ENCODE assay signal across 9 cellular contexts in genomic region chr14:68789798-68790655, GRCh38. TPM values are rescaled to one million over a fixed set of nuclear protein-coding genes. Genes with fewer than 3 reads are reported as not detected.
DNase-seq lines count a peak whose midpoint lies in the region; ATAC-seq, FAIRE-seq and TF ChIP-seq lines count a peak whose summit lies in the region.
"Had no signal": no experiment of that assay in that cellular context is flagged by ENCODE, and none has a peak within 500 bp of the region (broad histone marks: within the 10 kb centered on the region; RNA-seq: fewer than 3 reads in every experiment).

No MANE protein-coding gene starts in this region.

- TF ChIP-seq POLR2A in GM12878 (IDR thresholded peaks at IDR 0.05; ENCODE audit: low read depth, low read length) (no peak; the same call in none of the 2 replicates), stomach (IDR thresholded peaks at IDR 0.05) (no peak)

- H3K27ac ChIP-seq in GM12878 (ENCODE audit: control insufficient read depth, insufficient read depth), result peak overlapping the region; percentile 100
- H3K27ac ChIP-seq in stomach, result peak overlapping the region; percentile 86 to 100 (median 100)

- TF ChIP-seq CTCF in GM12878 (IDR thresholded peaks at IDR 0.05 in 2 of 3, conservative IDR thresholded peaks at IDR 0.05 in 1 of 3; ENCODE audit: control insufficient read depth in 2 of 3, extremely low read depth in 1 of 3, insufficient read depth in 1 of 3, low read depth in 3 of 3, low read length in 3 of 3) (peak in 2 of 3 experiments; percentile 6 to 18; a peak in 1 of 6 replicates), stomach (IDR thresholded peaks at IDR 0.05) (no peak)

- TF ChIP-seq RAD21 in GM12878 (IDR thresholded peaks at IDR 0.05; ENCODE audit: insufficient read depth, low read depth, low read length), result no peak

- TF ChIP-seq EP300 in GM12878 (IDR thresholded peaks at IDR 0.05; ENCODE audit: borderline replicate concordance in 1 of 2, control insufficient read depth in 1 of 2, low read depth in 2 of 2, low read length in 2 of 2) (no peak), stomach (IDR thresholded peaks at IDR 0.05) (no peak)

- peak overlapping the region; percentile 99 for H3K9ac ChIP-seq in GM12878 (ENCODE audit: control insufficient read depth, insufficient read depth, low read length)

- SMC1A ChIA-PET in GM12878 (lab: Charles Lee; ENCODE audit: uncharacterized antibody, unreplicated experiment), result interaction anchor here (0.7 to 9.5 kb wide), 31 partner anchors 9 to 956 kb away, joined by 3 to 200 read pairs (median 5); no protein-coding TSS in a partner anchor

- RAD21 ChIA-PET in GM12878 (lab: Charles Lee; ENCODE audit: unreplicated experiment), result interaction anchor here (0.7 to 10.7 kb wide), 35 partner anchors 17 to 574 kb away, joined by 3 to 244 read pairs (median 6); no protein-coding TSS in a partner anchor

- H2AFZ ChIP-seq in GM12878 (ENCODE audit: control insufficient read depth, low read depth, low read length), result no peak overlapping the region

- peaks cover 13 to 20% of the 10 kb centered on the region in 2 experiments for H3K36me3 ChIP-seq in GM12878 (ENCODE audit: control insufficient read depth in 2 of 2, insufficient read depth in 2 of 2, low read length in 1 of 2)
- H3K36me3 ChIP-seq in stomach, result peaks cover 33 to 58% (median 38%) of the 10 kb centered on the region in 4 donors

- H3K4me1 ChIP-seq in GM12878 (ENCODE audit: control insufficient read depth, insufficient read depth, low read length) (peaks cover 27% of the 10 kb centered on the region), stomach (peaks cover 25 to 59% (median 51%) of the 10 kb centered on the region in 4 donors)

- no peaks in the 10 kb centered on the region for H3K27me3 ChIP-seq in GM12878 (replicated peaks in 1 of 2; ENCODE audit: control insufficient read depth in 2 of 2, insufficient read depth in 2 of 2, low read length in 1 of 2)
- no peaks in the 10 kb centered on the region for H3K27me3 ChIP-seq in stomach

- H3K4me3 ChIP-seq in GM12878, result peak overlapping the region; percentile 97
- peak overlapping the region; percentile 81 to 92 (median 90) for H3K4me3 ChIP-seq in stomach

- H3K9me3 ChIP-seq in GM12878 (replicated peaks; ENCODE audit: control insufficient read depth, insufficient read depth, low read length) (no peaks in the 10 kb centered on the region; the same call in 2 of the 3 replicates), stomach (no peaks in the 10 kb centered on the region)

- POLR2A ChIA-PET in GM12878 (lab: Charles Lee), result interaction anchor here (0.6 to 9.5 kb wide), 21 partner anchors 9 to 845 kb away, joined by 3 to 115 read pairs (median 4); no protein-coding TSS in a partner anchor

- peak; percentile 3 for ATAC-seq in GM12878

- WGBS in GM12878 (ENCODE audit: insufficient coverage, insufficient replicate concordance, low lambda C conversion rate, missing lambda C conversion rate), result 4% methylated on average over 46 of the region's 46 CpGs
- 2 to 6% (median 4%) methylated on average over 19 to 46 of the region's 46 CpGs for WGBS in stomach, 5 donors

- H4K20me1 ChIP-seq in GM12878 (ENCODE audit: control insufficient read depth, insufficient read depth), result peaks cover 22% of the 10 kb centered on the region

- CTCF ChIA-PET in GM12878 (lab: Yijun Ruan, JAX), result interaction anchor here (0.7 to 9.5 kb wide), 36 partner anchors 9 to 952 kb away, joined by 3 to 254 read pairs (median 4); no protein-coding TSS in a partner anchor

- in situ Hi-C loops in GM12878 (cut with MboI), result loop anchor here (5.0 to 10.0 kb wide), 3 partner anchors 388 to 543 kb away; no protein-coding TSS in a partner anchor

- peak overlapping the region; percentile 94 for H3K4me2 ChIP-seq in GM12878 (ENCODE audit: control insufficient read depth, insufficient read depth)

- BruUV-seq in GM12878 (replicated peaks; lab: Mats Ljungman, UMichigan), result no TSS peak

- no peak for FAIRE-seq in GM12878 (lab: Jason Lieb, UNC)
- FAIRE-seq: GM18507 had no signal

- intact Hi-C loops in GM12878 (cut with micrococcal nuclease; ENCODE audit: unreplicated experiment) (loop anchor here (1.0 to 5.0 kb wide), 5 partner anchors 58 to 845 kb away; no protein-coding TSS in a partner anchor), stomach (cut with DNase I; ENCODE audit: low total_unique reads) (no loop called here)

- H3K79me2 ChIP-seq in GM12878 (ENCODE audit: control insufficient read depth, insufficient read depth, low read length), result peaks cover 61% of the 10 kb centered on the region

- DNase-seq in stimulated activated CD4-positive, alpha-beta T cell treated with anti-CD3 and anti-CD28 coated beads, Interleukin-2, amount 100 ng/mL, for 24 hours, result peak; percentile 25 to 40
- no peak for DNase-seq in stimulated activated CD4-positive, alpha-beta T cell treated with anti-CD3 and anti-CD28 coated beads, Interleukin-12 subunit alpha, Interleukin-12 subunit beta, amount 100 ng/mL, for 4 hours
- no peak for DNase-seq in GM12878 (ENCODE audit: low read depth, low spot score)
- DNase-seq in kidney tubule cell (ENCODE audit: low spot score), result peak; percentile 57
- peak; percentile 40 for DNase-seq in stomach
- DNase-seq in T-helper 9 cell, result no peak
- DNase-seq in putamen (ENCODE audit: low spot score), result no peak
- no peak for DNase-seq in NCI-H2196 treated with DMSO at 0.1 percent for 48 hours (lab: John Stamatoyannopoulos, UW; ENCODE audit: unreplicated experiment)

TF ChIP-seq in GM12878, 131 proteins besides CTCF, POLR2A, EP300 and RAD21 (continues in another document):
- TF ChIP-seq MXI1 (IDR thresholded peaks at IDR 0.05; ENCODE audit: low read depth, low read length) (peak; percentile 10; the same call in 1 of the 2 replicates), RFX5 (IDR thresholded peaks at IDR 0.05; ENCODE audit: low read depth, low read length) (no peak), CHD2 (IDR thresholded peaks at IDR 0.05; ENCODE audit: borderline replicate concordance, low read depth, low read length) (peak; percentile 49; the same call in 1 of the 2 replicates), PRDM15 (CRISPR knock-in tag; IDR thresholded peaks at IDR 0.05) (no peak), EGR1 (IDR thresholded peaks at IDR 0.05; ENCODE audit: borderline replicate concordance in 1 of 2, low read depth in 2 of 2, low read length in 2 of 2) (0 out of 3 replicates have a peak, but pooled peaks of 1 of the 2 experiments have one; percentile 16), TAF1 (IDR thresholded peaks at IDR 0.05; ENCODE audit: borderline replicate concordance, low read depth, low read length) (no peak), PAX5 (IDR thresholded peaks at IDR 0.05; ENCODE audit: borderline replicate concordance, low read depth, low read length) (no peak)

RNA-seq across cellular contexts. Expression of gene ZFP36L1, which starts 2.8 kb away (rescaled TPM):
- total RNA-seq in GM12878 (2013; cell fraction: nucleolus; rRNA removed), result 120 and 134 TPM in 2 replicates
- total RNA-seq in GM12878 (2014; rRNA removed) (27.9 and 31.3 TPM in 2 replicates), GM12878 (2014; rRNA removed; fragmentation: Illumina TruSeq; extraction: Trizol) (27.0 and 28.3 TPM in 2 replicates), GM12878 (2021) (166 and 184 TPM in 2 replicates), stomach (100 to 1,000 TPM in 4 of 5 donors, 10 to 100 TPM in 1; 44.4 to 655 (median 255) TPM)
- 21.7 TPM for polyA plus RNA-seq in GM12878 (2011; ENCODE audit: low read depth)
- polyA plus RNA-seq in GM12878 (2011; rRNA removed) (47.4 and 53.5 TPM in 2 replicates), GM12878 (2014; fragmentation: Illumina TruSeq; extraction: Trizol) (69.3 and 78.7 TPM in 2 replicates), GM12878 (2014; fragmentation: Nextera tagmentation; extraction: Ambion mirVana) (10 to 100 TPM; 22.0 to 22.6 TPM), GM12878 (2014; rRNA removed) (96.1 and 121 TPM in 2 replicates), GM12878 (2016; fragmentation: Nextera tagmentation; extraction: Ambion mirVana) (100 to 1,000 TPM; 119 to 138 TPM), stomach (10 to 100 TPM; 64.0 to 80.1 (median 70.4) TPM)
- polyA plus RNA-seq in GM12878 (2011; cell fraction: cytosol; rRNA removed), result 143 and 162 TPM in 2 replicates
- 173 and 272 TPM in 2 replicates for polyA plus RNA-seq in GM12878 (2011; cell fraction: nucleus; rRNA removed)
- polyA plus RNA-seq in GM12878 (2012), result 67.3 and 98.4 TPM in 2 replicates
- polyA minus RNA-seq in GM12878 (2011; rRNA and poly(A)+ RNA removed), result 29.0 and 48.5 TPM in 2 replicates
- 183 and 200 TPM in 2 replicates for polyA minus RNA-seq in GM12878 (2011; cell fraction: cytosol; rRNA and poly(A)+ RNA removed)
- 63.3 and 109 TPM in 2 replicates for polyA minus RNA-seq in GM12878 (2011; cell fraction: nucleus; rRNA and poly(A)+ RNA removed)

Comparison
In these comparisons a context has a peak if more than half of its experiments do, and no peak if none do; other contexts are left out.
1. DNase-seq: peak in stimulated activated CD4-positive, alpha-beta T cell treated with anti-CD3 and anti-CD28 coated beads, Interleukin-2, amount 100 ng/mL, for 24 hours (2 of 2), kidney tubule cell (single experiment) and stomach (single experiment); none in stimulated activated CD4-positive, alpha-beta T cell treated with anti-CD3 and anti-CD28 coated beads, Interleukin-12 subunit alpha, Interleukin-12 subunit beta, amount 100 ng/mL, for 4 hours (single experiment), GM12878 (single experiment), T-helper 9 cell (single experiment), putamen (single experiment) and NCI-H2196 treated with DMSO at 0.1 percent for 48 hours (single experiment).
2. CTCF ChIP-seq: peak in GM12878 (2 of 3); none in stomach (0 of 7).